In the genomic region with DNA sequence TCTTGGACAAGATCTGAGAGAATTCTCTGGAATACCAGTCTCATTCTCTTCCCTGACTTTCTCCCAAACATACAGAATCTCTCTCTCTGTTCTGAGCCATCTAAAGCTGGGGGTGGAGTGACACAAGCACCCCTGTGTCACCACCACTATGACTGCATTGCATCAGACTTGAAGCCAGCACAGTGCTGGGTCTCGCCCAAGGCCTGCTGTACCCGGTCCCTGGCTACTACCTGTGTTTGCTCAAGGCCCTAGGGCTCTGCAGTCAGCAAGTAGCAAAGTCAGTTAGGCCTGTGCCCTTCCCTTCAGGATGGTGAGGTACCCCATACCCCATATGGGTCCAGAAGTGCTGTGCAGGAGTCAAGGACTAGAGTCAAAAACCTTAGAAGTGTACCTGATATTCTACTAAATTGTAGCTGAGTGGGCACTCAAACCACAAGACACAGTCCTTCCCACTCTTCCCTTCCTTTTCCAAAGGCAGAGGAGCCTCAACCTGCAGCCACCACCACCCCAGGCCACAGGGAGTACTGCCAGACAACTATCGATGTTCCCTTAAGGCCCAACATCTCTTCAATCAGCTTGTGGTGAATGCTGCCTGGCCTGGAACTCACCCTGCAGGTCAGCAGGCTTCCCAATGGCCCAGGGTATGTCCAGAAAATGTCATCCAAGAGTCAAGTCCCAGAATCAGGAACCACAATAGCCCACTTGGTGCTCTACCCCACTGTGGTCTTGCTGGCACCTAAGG, we compare ENCODE assay signal across 27 cellular contexts. TPM values are rescaled to one million over a fixed set of nuclear protein-coding genes. Genes with fewer than 3 reads are reported as not detected.
"Had no signal": no experiment of that assay in that cellular context is flagged by ENCODE, and none has a peak within 500 bp of the region (broad histone marks: within the 10 kb centered on the region; RNA-seq: fewer than 3 reads in every experiment).

No MANE protein-coding gene starts in this region.

- H3K27ac ChIP-seq: brain microvascular endothelial cell, Peyer's patch, RWPE1, SJCRH30, VCaP had no signal

- H3K4me1 ChIP-seq: Peyer's patch, SJCRH30 had no signal

- ATAC-seq: activated CD8-positive, alpha-beta T cell treated with anti-CD3 and anti-CD28 coated beads for 36 hours; activated T-cell treated with anti-CD3 and anti-CD28 coated beads, Interleukin-2, amount 50 U/mL, for 72 hours had no signal

- H3K4me2 ChIP-seq: SK-N-SH had no signal

- H3K9me3 Mint-ChIP-seq: activated CD8-positive, alpha-beta T cell treated with anti-CD3 and anti-CD28 coated beads for 36 hours; activated naive CD4-positive, alpha-beta T cell treated with anti-CD3 and anti-CD28 coated beads, Interleukin-2, amount 10 ng/mL, durations not matched to agents 7 days and 5 days; activated T-helper 2 cell treated with anti-CD3 and anti-CD28 coated beads, Interferon-gamma antibody, Interleukin-2, Interleukin-4, amounts not matched to agents 10 μg/mL and 5 μg/mL and 100 μg/mL, durations not matched to agents 14 hours and 24 hours and 36 hours had no signal

- H3K4me3 ChIP-seq: Peyer's patch, SJCRH30 had no signal

- H3K4me1 Mint-ChIP-seq: activated naive CD4-positive, alpha-beta T cell treated with anti-CD3 and anti-CD28 coated beads, Interleukin-2, amount 10 ng/mL, durations not matched to agents 7 days and 5 days; activated naive CD8-positive, alpha-beta T cell treated with anti-CD3 and anti-CD28 coated beads for 36 hours had no signal

- H3K36me3 Mint-ChIP-seq: activated naive CD4-positive, alpha-beta T cell treated with anti-CD3 and anti-CD28 coated beads, Interleukin-2, amount 10 ng/mL, durations not matched to agents 7 days and 5 days; activated naive CD8-positive, alpha-beta T cell treated with anti-CD3 and anti-CD28 coated beads for 36 hours had no signal

- H3K36me3 ChIP-seq: brain microvascular endothelial cell, Peyer's patch, SJCRH30 had no signal

- H3K27ac Mint-ChIP-seq: activated CD8-positive, alpha-beta T cell treated with anti-CD3 and anti-CD28 coated beads for 36 hours; activated naive CD4-positive, alpha-beta T cell treated with anti-CD3 and anti-CD28 coated beads, Interleukin-2, amount 10 ng/mL, durations not matched to agents 7 days and 5 days; activated naive CD8-positive, alpha-beta T cell treated with anti-CD3 and anti-CD28 coated beads for 36 hours; activated T-cell treated with anti-CD3 and anti-CD28 coated beads, Interleukin-2, amount 50 U/mL, for 72 hours; activated T-helper 2 cell treated with anti-CD3 and anti-CD28 coated beads, Interferon-gamma antibody, Interleukin-2, Interleukin-4, amounts not matched to agents 10 μg/mL and 5 μg/mL and 100 μg/mL, durations not matched to agents 14 hours and 24 hours and 36 hours had no signal

- H3K27me3 Mint-ChIP-seq: activated CD8-positive, alpha-beta T cell treated with anti-CD3 and anti-CD28 coated beads for 36 hours; activated naive CD4-positive, alpha-beta T cell treated with anti-CD3 and anti-CD28 coated beads, Interleukin-2, amount 10 ng/mL, durations not matched to agents 7 days and 5 days; activated naive CD8-positive, alpha-beta T cell treated with anti-CD3 and anti-CD28 coated beads for 36 hours had no signal

- H3K9me3 ChIP-seq: Peyer's patch, SJCRH30, SK-N-SH had no signal

- H3K27me3 ChIP-seq: brain microvascular endothelial cell, Peyer's patch, SJCRH30 had no signal

- H3K9ac ChIP-seq: SK-N-SH had no signal

- H3K4me3 Mint-ChIP-seq: activated CD8-positive, alpha-beta T cell treated with anti-CD3 and anti-CD28 coated beads for 36 hours; activated naive CD4-positive, alpha-beta T cell treated with anti-CD3 and anti-CD28 coated beads, Interleukin-2, amount 10 ng/mL, durations not matched to agents 7 days and 5 days; activated naive CD8-positive, alpha-beta T cell treated with anti-CD3 and anti-CD28 coated beads for 36 hours; activated T-cell treated with anti-CD3 and anti-CD28 coated beads, Interleukin-2, amount 50 U/mL, for 72 hours had no signal

- DNase-seq: activated CD4-positive, alpha-beta T cell treated with anti-CD3 and anti-CD28 coated beads, Interleukin-2, amount 50 U/mL, for 1 hour; activated CD4-positive, CD25-positive, alpha-beta regulatory T cell; activated CD8-positive, alpha-beta memory T cell treated with anti-CD3 and anti-CD28 coated beads, Interleukin-2, amount 50 U/mL, for 4 hours; activated CD8-positive, alpha-beta T cell treated with anti-CD3 and anti-CD28 coated beads for 36 hours; activated gamma-delta T cell treated with Interleukin-2 at 50 U/mL for 16 hours; activated naive CD4-positive, alpha-beta T cell treated with anti-CD3 and anti-CD28 coated beads, Interleukin-2, amount 10 ng/mL, durations not matched to agents 7 days and 5 days; activated naive CD8-positive, alpha-beta T cell treated with anti-CD3 and anti-CD28 coated beads for 36 hours; activated T-cell treated with anti-CD3 and anti-CD28 coated beads, Interleukin-2, amount 50 U/mL, for 72 hours; brain microvascular endothelial cell; Karpas-422; MM.1S; NCI-H1048; NCI-H146; NCI-H187 treated with DMSO at 0.1 percent for 48 hours; NCI-H2081 treated with DMSO at 0.1 percent for 48 hours; NCI-H446; NCI-H524; Peyer's patch; Right ventricle myocardium superior; SJCRH30; SK-N-SH; T-helper 1 cell had no signal

RNA-seq across cellular contexts. Expression of a gene that starts 37.8 kb away (rescaled TPM):
- total RNA-seq: activated T-helper 2 cell treated with anti-CD3 and anti-CD28 coated beads, Interferon-gamma antibody, Interleukin-2, Interleukin-4, amounts not matched to agents 10 μg/mL and 5 μg/mL and 100 μg/mL, durations not matched to agents 14 hours and 24 hours and 36 hours; Right ventricle myocardium superior; SJCRH30; T-helper 2 cell treated with Interferon-gamma antibody and Interleukin-4, amounts not matched to agents 100 ng/mL and 5 ng/mL, for 36 hours had no signal
- polyA plus RNA-seq: adipose tissue, SK-N-SH had no signal

RNA-seq across cellular contexts. Expression of a gene that starts 44.4 kb away (rescaled TPM):
- total RNA-seq: activated CD8-positive, alpha-beta T cell treated with anti-CD3 and anti-CD28 coated beads for 36 hours; activated naive CD8-positive, alpha-beta T cell treated with anti-CD3 and anti-CD28 coated beads for 36 hours; activated T-helper 2 cell treated with anti-CD3 and anti-CD28 coated beads, Interferon-gamma antibody, Interleukin-2, Interleukin-4, amounts not matched to agents 10 μg/mL and 5 μg/mL and 100 μg/mL, durations not matched to agents 14 hours and 24 hours and 36 hours; Peyer's patch; Right ventricle myocardium superior; SJCRH30; T-helper 2 cell treated with Interferon-gamma antibody and Interleukin-4, amounts not matched to agents 100 ng/mL and 5 ng/mL, for 36 hours had no signal
- polyA plus RNA-seq: adipose tissue, SK-N-SH had no signal
